In genomic region chr5:154937186-154937717, GRCh38 we compare ENCODE assay signal across 8 cellular contexts. TPM values are rescaled to one million over a fixed set of nuclear protein-coding genes. Genes with fewer than 3 reads are reported as not detected.
A peak's percentile ranks its signal among the peaks of the same experiment; 100 is the strongest.
DNase-seq lines count a peak whose midpoint lies in the region; ATAC-seq, FAIRE-seq and TF ChIP-seq lines count a peak whose summit lies in the region.

No MANE protein-coding gene starts in this region.

- H2BK5ac ChIP-seq in mesendoderm (ENCODE audit: low read length): no peak overlapping the region

- no peaks in the 10 kb centered on the region for H3K27me3 ChIP-seq in body of pancreas
- no peaks in the 10 kb centered on the region for H3K27me3 ChIP-seq in mesendoderm (ENCODE audit: insufficient read depth, low read length, poor library complexity)

- no peaks in the 10 kb centered on the region; the same call in 1 of the 2 replicates for H3K27me3 Mint-ChIP-seq in HFFc6 (ENCODE audit: insufficient read depth)

- CTCF ChIA-PET in A549 (lab: Yijun Ruan, JAX): interaction anchor here (1.1 kb wide), 1 partner anchor 35 kb away, joined by 3 read pairs; no protein-coding TSS in a partner anchor

- H2BK120ac ChIP-seq in mesendoderm (ENCODE audit: low read depth, low read length): no peak overlapping the region

- H2BK15ac ChIP-seq in mesendoderm (replicated peaks; ENCODE audit: low read depth): no peak overlapping the region

- H3K4me2 ChIP-seq in A549: peak overlapping the region; percentile 95
- peak overlapping the region; percentile 37 for H3K4me2 ChIP-seq in mesendoderm (ENCODE audit: low read length)

- H3K9me3 Mint-ChIP-seq in HFFc6: no peaks in the 10 kb centered on the region

- H3K56ac ChIP-seq in mesendoderm (ENCODE audit: low read length): peak overlapping the region; percentile 93

- no peak overlapping the region for H3K18ac ChIP-seq in mesendoderm (ENCODE audit: low read length)

- 15% methylated on average over 11 of the region's 11 CpGs for WGBS in A549 (ENCODE audit: missing lambda C conversion rate)
- WGBS in body of pancreas, 2 donors: 8 to 23% methylated on average over 6 to 11 of the region's 11 CpGs
- WGBS in mesendoderm (ENCODE audit: extremely low coverage, insufficient coverage, low lambda C conversion rate): no CpG with 5 or more reads among the region's 11 CpGs

- H3K36me3 Mint-ChIP-seq in HFFc6 (ENCODE audit: low read depth): peaks cover 12% of the 10 kb centered on the region

- ATAC-seq in A549: no peak
- ATAC-seq in body of pancreas: no peak

- no peak overlapping the region for H4K5ac ChIP-seq in mesendoderm (ENCODE audit: low read length)

- H3K4me3 ChIP-seq in A549 (peak overlapping the region; percentile 95), body of pancreas (peak overlapping the region; percentile 44 to 78), mesendoderm (ENCODE audit: low read length) (peak overlapping the region; percentile 91)

- no peak overlapping the region for H4K8ac ChIP-seq in mesendoderm (ENCODE audit: low read depth, low read length)

- peaks cover 16% of the 10 kb centered on the region for H3K79me1 ChIP-seq in mesendoderm (ENCODE audit: low read length)

- H3K4me1 ChIP-seq in A549 (peaks cover 17% of the 10 kb centered on the region), body of pancreas (peaks cover 21% of the 10 kb centered on the region), mesendoderm (ENCODE audit: control insufficient read depth, low read depth, low read length) (peaks cover 1% of the 10 kb centered on the region)

- H3K4ac ChIP-seq in mesendoderm (ENCODE audit: low read depth, low read length): no peak overlapping the region

- H3K9ac ChIP-seq in mesendoderm (ENCODE audit: low read length): peak overlapping the region; percentile 92

- no peak for TF ChIP-seq EP300 in A549 (IDR thresholded peaks at IDR 0.05)

- FAIRE-seq in A549 (lab: Jason Lieb, UNC): no peak
- no peak for FAIRE-seq in GM12892 (lab: Jason Lieb, UNC)

- peaks cover 28% of the 10 kb centered on the region for H3K4me1 Mint-ChIP-seq in HFFc6 (ENCODE audit: low read depth)

- H3K4me3 Mint-ChIP-seq in HFFc6: peak overlapping the region; percentile 96

- no peak overlapping the region for H3K23ac ChIP-seq in mesendoderm (ENCODE audit: low read length)

- no peak for TF ChIP-seq CTCF in A549 (IDR thresholded peaks at IDR 0.05)
- no peak for TF ChIP-seq CTCF in HFFc6 (IDR thresholded peaks at IDR 0.05)
- no peak for TF ChIP-seq CTCF in body of pancreas (IDR thresholded peaks at IDR 0.05)

- H2AK5ac ChIP-seq in mesendoderm (ENCODE audit: low read length): no peak overlapping the region

- no peak for DNase-seq in A549 (ENCODE audit: low read depth in 1 of 2, low spot score in 1 of 2)
- no peak for DNase-seq in HFFc6
- no peak for DNase-seq in body of pancreas
- no peak for DNase-seq in mesendoderm
- DNase-seq in stimulated activated CD4-positive, alpha-beta T cell treated with anti-CD3 and anti-CD28 coated beads, Interleukin-2, amount 100 ng/mL, for 48 hours: no peak
- no peak for DNase-seq in midbrain (lab: John Stamatoyannopoulos, UW)
- no peak for DNase-seq in GM12892 (ENCODE audit: insufficient read length)
- no peak for DNase-seq in NCI-H748 (lab: John Stamatoyannopoulos, UW; ENCODE audit: unreplicated experiment)

- no peak for TF ChIP-seq RAD21 in A549 (conservative IDR thresholded peaks at IDR 0.05 in 1 of 2, IDR thresholded peaks at IDR 0.05 in 1 of 2)

- POLR2A ChIA-PET in A549 (lab: Yijun Ruan, JAX): interaction anchor here (2.3 kb wide), 1 partner anchor 79 kb away, joined by 8 read pairs; the partner anchor contains the start of gene CNOT8

- H3K27ac ChIP-seq in A549: peak overlapping the region; percentile 84 to 94
- H3K27ac ChIP-seq in body of pancreas: peak overlapping the region in 2 of 4 donors; percentile 56
- H3K27ac ChIP-seq in mesendoderm (ENCODE audit: low read depth, low read length): no peak overlapping the region

- H3K27ac Mint-ChIP-seq in HFFc6: peak overlapping the region; percentile 80

- intact Hi-C loops in body of pancreas (cut with DNase I): no loop called here

- TF ChIP-seq POLR2A in A549 (IDR thresholded peaks at IDR 0.05; ENCODE audit: low read length) (no peak), body of pancreas (IDR thresholded peaks at IDR 0.05) (no peak), GM12892 (IDR thresholded peaks at IDR 0.05; ENCODE audit: low read depth, low read length) (no peak)

- peaks cover 19% of the 10 kb centered on the region for H3K79me2 ChIP-seq in mesendoderm (ENCODE audit: control insufficient read depth, insufficient read depth, low read length)

- H3K9me3 ChIP-seq in A549 (no peaks in the 10 kb centered on the region), body of pancreas (no peaks in the 10 kb centered on the region)

- H3K36me3 ChIP-seq in body of pancreas (replicated peaks in 1 of 2; ENCODE audit: insufficient read depth in 1 of 2, low read depth in 2 of 2) (no peaks in the 10 kb centered on the region), mesendoderm (ENCODE audit: control insufficient read depth, insufficient read depth, low read length) (no peaks in the 10 kb centered on the region)

TF ChIP-seq in A549, 52 proteins besides CTCF, POLR2A, EP300 and RAD21:
- peak; percentile 68 for TF ChIP-seq USF2 (IDR thresholded peaks at IDR 0.05)
- no peak for TF ChIP-seq NR3C1 (IDR thresholded peaks at IDR 0.05)

RNA-seq across cellular contexts. Expression of gene GEMIN5, which starts 0.8 kb away (rescaled TPM):
- polyA plus RNA-seq in A549 (2011; rRNA removed) (22.6 and 25.2 TPM in 2 replicates), A549 (2017; fragmentation: RNase III; extraction: RNeasy Plus Mini Kit Qiagen cat#74134 plus additional on column Dnase treatment) (19.6 to 23.1 TPM (median 20.2 TPM) in 3 replicates)
- 8.5 and 10.3 TPM in 2 replicates for polyA plus RNA-seq in A549 (2012; cell fraction: cytosol; rRNA removed)
- polyA plus RNA-seq in A549 (2012; cell fraction: nucleus; rRNA removed): 11.9 and 12.8 TPM in 2 replicates
- 35.5 and 37.6 TPM in 2 replicates for polyA minus RNA-seq in A549 (2011; rRNA and poly(A)+ RNA removed)
- 10 to 100 TPM; 16.5 to 22.5 (median 17.6) TPM for total RNA-seq in HFFc6 (2021; fragmentation: NEBNext Ultra II Directional; extraction: Animal tissue kit (Norgen Biotek cat#: 25700))
- 1 to 10 TPM; 5.7 to 8.2 TPM for total RNA-seq in body of pancreas
- 22.8 TPM for polyA plus RNA-seq in mesendoderm (2013, experiment 1 of 2)
- polyA plus RNA-seq in mesendoderm (2013, experiment 2 of 2): 23.1 TPM
- 12.3 TPM for polyA plus RNA-seq in GM12892 (2012; ENCODE audit: missing spikeins)

RNA-seq across cellular contexts. Expression of gene MRPL22, which starts 3.6 kb away (rescaled TPM):
- polyA plus RNA-seq in A549 (2011; rRNA removed) (67.9 and 91.0 TPM in 2 replicates), A549 (2017; fragmentation: RNase III; extraction: RNeasy Plus Mini Kit Qiagen cat#74134 plus additional on column Dnase treatment) (56.3 to 60.2 TPM (median 59.9 TPM) in 3 replicates)
- 79.1 and 79.7 TPM in 2 replicates for polyA plus RNA-seq in A549 (2012; cell fraction: cytosol; rRNA removed)
- polyA plus RNA-seq in A549 (2012; cell fraction: nucleus; rRNA removed): 23.4 and 40.1 TPM in 2 replicates
- polyA minus RNA-seq in A549 (2011; rRNA and poly(A)+ RNA removed): 28.1 and 35.7 TPM in 2 replicates
- total RNA-seq in HFFc6 (2021; fragmentation: NEBNext Ultra II Directional; extraction: Animal tissue kit (Norgen Biotek cat#: 25700)): 10 to 100 TPM; 44.1 to 60.9 (median 57.7) TPM
- total RNA-seq in body of pancreas: 10 to 100 TPM in 1 of 2 donors, 1 to 10 TPM in 1; 3.9 to 18.5 TPM
- 93.8 TPM for polyA plus RNA-seq in mesendoderm (2013, experiment 1 of 2)
- polyA plus RNA-seq in mesendoderm (2013, experiment 2 of 2): 93.6 TPM
- 63.8 TPM for polyA plus RNA-seq in GM12892 (2012; ENCODE audit: missing spikeins)
